8 cellular contexts compared by ENCODE assay signal in genomic region chr2:149586898-149587219, GRCh38. TPM values are rescaled to one million over a fixed set of nuclear protein-coding genes. Genes with fewer than 3 reads are reported as not detected.
DNase-seq lines count a peak whose midpoint lies in the region; ATAC-seq lines count a peak whose summit lies in the region.

No MANE protein-coding gene starts in this region.

- peak overlapping the region; percentile 89 for H3K27ac ChIP-seq in adipose tissue (ENCODE audit: low read depth, low read length)

- DNase-seq in T-helper 2 cell treated with Interferon-gamma antibody and Interleukin-4, amounts not matched to agents 5 μg/mL and 100 μg/mL, for 36 hours (ENCODE audit: low spot score), result no peak
- no peak for DNase-seq in T-helper 2 cell
- peak; percentile 53 for DNase-seq in kidney glomerular epithelial cell (lab: John Stamatoyannopoulos, UW)
- peak; percentile 62 for DNase-seq in superior temporal gyrus (ENCODE audit: extremely low spot score)
- DNase-seq in NCI-H345 treated with DMSO at 0.1 percent for 48 hours (lab: John Stamatoyannopoulos, UW; ENCODE audit: unreplicated experiment), result no peak
- DNase-seq in NCI-H526 (lab: John Stamatoyannopoulos, UW), result no peak

- H3K36me3 Mint-ChIP-seq in T-helper 2 cell treated with Interferon-gamma antibody and Interleukin-4, amounts not matched to agents 5 μg/mL and 100 μg/mL, for 36 hours (ENCODE audit: low read depth), result peaks cover 33% of the 10 kb centered on the region

- H3K27me3 Mint-ChIP-seq in T-helper 2 cell treated with Interferon-gamma antibody and Interleukin-4, amounts not matched to agents 5 μg/mL and 100 μg/mL, for 36 hours (ENCODE audit: low read depth), result peaks cover 21% of the 10 kb centered on the region

- H3K27ac Mint-ChIP-seq in T-helper 2 cell treated with Interferon-gamma antibody and Interleukin-4, amounts not matched to agents 5 μg/mL and 100 μg/mL, for 36 hours, result peak overlapping the region; percentile 99

- peaks cover 5% of the 10 kb centered on the region for H3K9me3 Mint-ChIP-seq in T-helper 2 cell treated with Interferon-gamma antibody and Interleukin-4, amounts not matched to agents 5 μg/mL and 100 μg/mL, for 36 hours

- 0 to 1% (median 1%) methylated on average over 7 of the region's 7 CpGs for WGBS in adipose tissue, 3 donors

- peak overlapping the region; percentile 99 for H3K4me3 Mint-ChIP-seq in T-helper 2 cell treated with Interferon-gamma antibody and Interleukin-4, amounts not matched to agents 5 μg/mL and 100 μg/mL, for 36 hours

- no peak for ATAC-seq in HG03521 (IDR thresholded peaks at IDR 0.05; ENCODE audit: unreplicated experiment)

- peaks cover 36% of the 10 kb centered on the region for H3K4me1 Mint-ChIP-seq in T-helper 2 cell treated with Interferon-gamma antibody and Interleukin-4, amounts not matched to agents 5 μg/mL and 100 μg/mL, for 36 hours (ENCODE audit: low read depth)

RNA-seq across cellular contexts. Expression of gene MMADHC, which starts 0.7 kb away (rescaled TPM):
- polyA plus RNA-seq in adipose tissue, result 10 to 100 TPM; 71.3 to 90.1 (median 74.8) TPM

Comparison
In these comparisons a context has a peak if more than half of its experiments do, and no peak if none do; other contexts are left out.
1. DNase-seq: peak in kidney glomerular epithelial cell (single experiment) and superior temporal gyrus (single experiment); none in T-helper 2 cell treated with Interferon-gamma antibody and Interleukin-4, amounts not matched to agents 5 μg/mL and 100 μg/mL, for 36 hours (single experiment), T-helper 2 cell (0 of 5), NCI-H345 treated with DMSO at 0.1 percent for 48 hours (single experiment) and NCI-H526 (0 of 2).